ENCODE assay signal across 23 cellular contexts in genomic region chr20:50582591-50583234, GRCh38.
DNase-seq lines count a peak whose midpoint lies in the region; ATAC-seq and TF ChIP-seq lines count a peak whose summit lies in the region.
"Had no signal": no experiment of that assay in that cellular context is flagged by ENCODE, and none has a peak within 500 bp of the region (broad histone marks: within the 10 kb centered on the region; RNA-seq: fewer than 3 reads in every experiment).

No MANE protein-coding gene starts in this region.

- H3K4me3 ChIP-seq in heart left ventricle (no peak overlapping the region), OCI-LY7 (ENCODE audit: low read depth, low read length, poor library complexity, severe bottlenecking) (peak overlapping the region; percentile 15), aorta (ENCODE audit: low read length in 2 of 2) (no peak overlapping the region)
- H3K4me3 ChIP-seq: colonic mucosa, esophagus muscularis mucosa, gastrocnemius medialis, GM23338 had no signal

- H3K4me2 ChIP-seq in OCI-LY7 (ENCODE audit: low read length), result peak overlapping the region; percentile 61
- H3K4me2 ChIP-seq: GM23338 had no signal

- no TSS peak for BruUV-seq in OCI-LY7 (replicated peaks; lab: Mats Ljungman, UMichigan)

- peak overlapping the region; percentile 23 for H3K27ac Mint-ChIP-seq in memory B cell
- no peak overlapping the region for H3K27ac Mint-ChIP-seq in activated CD4-positive, alpha-beta T cell treated with anti-CD3 and anti-CD28 coated beads, Interleukin-2, amount 10 ng/mL, durations not matched to agents 24 days and 14 days
- H3K27ac Mint-ChIP-seq: activated CD4-positive, alpha-beta T cell treated with anti-CD3 and anti-CD28 coated beads, Interleukin-2, amount 10 ng/mL, durations not matched to agents 7 days and 5 days; activated T-helper 2 cell treated with anti-CD3 and anti-CD28 coated beads, Interferon-gamma antibody, Interleukin-2, Interleukin-4, amounts not matched to agents 10 μg/mL and 5 μg/mL and 100 μg/mL, durations not matched to agents 14 hours and 24 hours and 36 hours; GM23338 had no signal

- no peaks in the 10 kb centered on the region for H3K9me3 ChIP-seq in heart left ventricle
- no peaks in the 10 kb centered on the region for H3K9me3 ChIP-seq in OCI-LY7 (ENCODE audit: low read length)
- no peaks in the 10 kb centered on the region for H3K9me3 ChIP-seq in aorta (ENCODE audit: control insufficient read depth, low read length)
- H3K9me3 ChIP-seq: colonic mucosa, esophagus muscularis mucosa, gastrocnemius medialis had no signal

- POLR2A ChIA-PET in OCI-LY7 (lab: Charles Lee), result interaction anchor here (0.6 kb wide), 1 partner anchor 88 kb away, joined by 3 read pairs; no protein-coding TSS in a partner anchor

- H3K4me1 Mint-ChIP-seq in memory B cell, result peaks cover 29% of the 10 kb centered on the region
- no peaks in the 10 kb centered on the region for H3K4me1 Mint-ChIP-seq in activated CD4-positive, alpha-beta T cell treated with anti-CD3 and anti-CD28 coated beads, Interleukin-2, amount 10 ng/mL, durations not matched to agents 24 days and 14 days
- H3K4me1 Mint-ChIP-seq: activated CD4-positive, alpha-beta T cell treated with anti-CD3 and anti-CD28 coated beads, Interleukin-2, amount 10 ng/mL, durations not matched to agents 7 days and 5 days had no signal

- peak overlapping the region; percentile 72 for H3K4me3 Mint-ChIP-seq in memory B cell
- H3K4me3 Mint-ChIP-seq in activated CD4-positive, alpha-beta T cell treated with anti-CD3 and anti-CD28 coated beads, Interleukin-2, amount 10 ng/mL, durations not matched to agents 24 days and 14 days, result no peak overlapping the region
- H3K4me3 Mint-ChIP-seq: activated CD4-positive, alpha-beta T cell treated with anti-CD3 and anti-CD28 coated beads, Interleukin-2, amount 10 ng/mL, durations not matched to agents 7 days and 5 days; GM23338 had no signal

- TF ChIP-seq POLR2A in heart left ventricle (IDR thresholded peaks at IDR 0.05), result no peak

- peaks cover 0 to 11% (median 1%) of the 10 kb centered on the region in 12 donors for H3K4me1 ChIP-seq in heart left ventricle
- peaks cover 29% of the 10 kb centered on the region for H3K4me1 ChIP-seq in OCI-LY7 (ENCODE audit: insufficient read depth, low read length, poor library complexity, severe bottlenecking)
- H3K4me1 ChIP-seq in aorta (ENCODE audit: control insufficient read depth in 1 of 2, insufficient read depth in 2 of 2, low read length in 2 of 2), result no peaks in the 10 kb centered on the region

- no peaks in the 10 kb centered on the region for H3K9me2 ChIP-seq in OCI-LY7 (ENCODE audit: insufficient read depth, low read length)

- no peaks in the 10 kb centered on the region for H3K9me3 Mint-ChIP-seq in memory B cell
- H3K9me3 Mint-ChIP-seq in activated CD4-positive, alpha-beta T cell treated with anti-CD3 and anti-CD28 coated beads, Interleukin-2, amount 10 ng/mL, durations not matched to agents 24 days and 14 days, result no peaks in the 10 kb centered on the region
- H3K9me3 Mint-ChIP-seq: activated CD4-positive, alpha-beta T cell treated with anti-CD3 and anti-CD28 coated beads, Interleukin-2, amount 10 ng/mL, durations not matched to agents 7 days and 5 days; activated T-helper 2 cell treated with anti-CD3 and anti-CD28 coated beads, Interferon-gamma antibody, Interleukin-2, Interleukin-4, amounts not matched to agents 10 μg/mL and 5 μg/mL and 100 μg/mL, durations not matched to agents 14 hours and 24 hours and 36 hours; GM23338; naive thymus-derived CD8-positive, alpha-beta T cell had no signal

- no peak overlapping the region; the same call in 1 of the 2 replicates for H2AFZ ChIP-seq in OCI-LY7 (ENCODE audit: low read length)
- H2AFZ ChIP-seq: GM23338 had no signal

- no peaks in the 10 kb centered on the region for H4K20me1 ChIP-seq in OCI-LY7 (ENCODE audit: insufficient read depth, low read length)

- CTCF ChIA-PET in OCI-LY7 (lab: Charles Lee; ENCODE audit: unreplicated experiment), result interaction anchor here (0.6 kb wide), 1 partner anchor 400 kb away, joined by 6 read pairs; no protein-coding TSS in a partner anchor

- H3K27ac ChIP-seq in heart left ventricle (no peak overlapping the region), OCI-LY7 (ENCODE audit: low read depth, low read length, poor library complexity, severe bottlenecking) (peak overlapping the region; percentile 66), aorta (ENCODE audit: low read depth in 1 of 2, low read length in 2 of 2) (no peak overlapping the region)
- H3K27ac ChIP-seq: colonic mucosa, esophagus muscularis mucosa, gastrocnemius medialis had no signal

- ATAC-seq in left ventricle myocardium superior (no peak), heart left ventricle (no peak), memory B cell (ENCODE audit: low read depth) (peak; percentile 95), aorta (ENCODE audit: low FRiP score) (no peak)
- ATAC-seq: gastrocnemius medialis; GM23338; naive thymus-derived CD8-positive, alpha-beta T cell; sciatic nerve had no signal

- no peaks in the 10 kb centered on the region for H3K27me3 ChIP-seq in heart left ventricle
- H3K27me3 ChIP-seq in aorta (ENCODE audit: control insufficient read depth in 1 of 2, insufficient read depth in 2 of 2, low read length in 1 of 2), result no peaks in the 10 kb centered on the region
- H3K27me3 ChIP-seq: colonic mucosa, esophagus muscularis mucosa, gastrocnemius medialis had no signal

- H3K36me3 ChIP-seq in heart left ventricle (peaks cover 0 to 100% (median 99%) of the 10 kb centered on the region in 9 donors), OCI-LY7 (ENCODE audit: insufficient read depth, low read length) (peaks cover 49% of the 10 kb centered on the region), aorta (ENCODE audit: control insufficient read depth in 1 of 2, insufficient read depth in 2 of 2, low read length in 1 of 2) (peaks cover 5 to 10% of the 10 kb centered on the region in 2 donors)

- H3K79me2 ChIP-seq in OCI-LY7 (ENCODE audit: insufficient read depth, low read depth, low read length), result no peaks in the 10 kb centered on the region

- no peaks in the 10 kb centered on the region for H3K27me3 Mint-ChIP-seq in memory B cell
- no peaks in the 10 kb centered on the region for H3K27me3 Mint-ChIP-seq in activated CD4-positive, alpha-beta T cell treated with anti-CD3 and anti-CD28 coated beads, Interleukin-2, amount 10 ng/mL, durations not matched to agents 24 days and 14 days
- H3K27me3 Mint-ChIP-seq: activated CD4-positive, alpha-beta T cell treated with anti-CD3 and anti-CD28 coated beads, Interleukin-2, amount 10 ng/mL, durations not matched to agents 7 days and 5 days; naive thymus-derived CD8-positive, alpha-beta T cell had no signal

- intact Hi-C loops in left ventricle myocardium superior (cut with micrococcal nuclease) (no loop called here), heart left ventricle (cut with DNase I) (loop anchor here in 1 of 10 donors (10.0 kb wide), 1 partner anchor 162 kb away; no protein-coding TSS in a partner anchor), OCI-LY7 (cut with micrococcal nuclease; ENCODE audit: unreplicated experiment) (loop anchor here (2.0 kb wide), 2 partner anchors 72 to 396 kb away; partner anchors contain the start of gene PTPN1), aorta (cut with DNase I) (loop anchor here in 1 of 2 donors (5.0 kb wide), 2 partner anchors 100 to 395 kb away; no protein-coding TSS in a partner anchor)
- intact Hi-C loops in activated CD4-positive, alpha-beta T cell treated with anti-CD3 and anti-CD28 coated beads, Interleukin-2, amount 10 ng/mL, durations not matched to agents 24 days and 14 days (cut with micrococcal nuclease), result no loop called here

- peak; percentile 37 for DNase-seq in left ventricle myocardium superior
- DNase-seq in heart left ventricle, result no peak
- peak; percentile 89 for DNase-seq in OCI-LY7 (ENCODE audit: low spot score)
- peak in 1 of 2 donors; percentile 41 for DNase-seq in memory B cell (ENCODE audit: low spot score in 2 of 2)
- DNase-seq in aorta, result peak; percentile 48 to 65
- no peak for DNase-seq in Kasumi-1 (lab: John Stamatoyannopoulos, UW)
- DNase-seq in iPS-NIHi11 (ENCODE audit: low spot score), result no peak
- no peak for DNase-seq in activated CD4-positive, alpha-beta T cell treated with anti-CD3 and anti-CD28 coated beads, Interleukin-2, amount 10 ng/mL, durations not matched to agents 24 days and 14 days
- DNase-seq: activated CD4-positive, alpha-beta T cell treated with anti-CD3 and anti-CD28 coated beads, Interleukin-2, amount 10 ng/mL, durations not matched to agents 7 days and 5 days; C1 segment of cervical spinal cord; colonic mucosa; gastrocnemius medialis; kidney glomerular epithelial cell; mesendoderm; NCI-H146; NCI-H69; OCI-M1; T-helper 1 cell had no signal

- H3K36me3 Mint-ChIP-seq in memory B cell, result peaks cover 34% of the 10 kb centered on the region
- H3K36me3 Mint-ChIP-seq in activated CD4-positive, alpha-beta T cell treated with anti-CD3 and anti-CD28 coated beads, Interleukin-2, amount 10 ng/mL, durations not matched to agents 24 days and 14 days (ENCODE audit: low read depth), result peaks cover 63% of the 10 kb centered on the region

- TF ChIP-seq CTCF in heart left ventricle (IDR thresholded peaks at IDR 0.05) (no peak), OCI-LY7 (conservative IDR thresholded peaks at IDR 0.05; ENCODE audit: low read length) (no peak)

- 89 to 94% (median 93%) methylated on average over 26 of the region's 26 CpGs for WGBS in heart left ventricle, 4 donors
- WGBS in aorta, 2 donors, result 91% methylated on average over 26 of the region's 26 CpGs

Comparison
In these comparisons a context has a peak if more than half of its experiments do, and no peak if none do; other contexts are left out.
1. DNase-seq: peak in left ventricle myocardium superior (single experiment), OCI-LY7 (single experiment) and aorta (2 of 2); none in heart left ventricle (0 of 5), Kasumi-1 (0 of 2), iPS-NIHi11 (single experiment) and activated CD4-positive, alpha-beta T cell treated with anti-CD3 and anti-CD28 coated beads, Interleukin-2, amount 10 ng/mL, durations not matched to agents 24 days and 14 days (single experiment).